1 cellular context compared by ENCODE assay signal in the genomic region with DNA sequence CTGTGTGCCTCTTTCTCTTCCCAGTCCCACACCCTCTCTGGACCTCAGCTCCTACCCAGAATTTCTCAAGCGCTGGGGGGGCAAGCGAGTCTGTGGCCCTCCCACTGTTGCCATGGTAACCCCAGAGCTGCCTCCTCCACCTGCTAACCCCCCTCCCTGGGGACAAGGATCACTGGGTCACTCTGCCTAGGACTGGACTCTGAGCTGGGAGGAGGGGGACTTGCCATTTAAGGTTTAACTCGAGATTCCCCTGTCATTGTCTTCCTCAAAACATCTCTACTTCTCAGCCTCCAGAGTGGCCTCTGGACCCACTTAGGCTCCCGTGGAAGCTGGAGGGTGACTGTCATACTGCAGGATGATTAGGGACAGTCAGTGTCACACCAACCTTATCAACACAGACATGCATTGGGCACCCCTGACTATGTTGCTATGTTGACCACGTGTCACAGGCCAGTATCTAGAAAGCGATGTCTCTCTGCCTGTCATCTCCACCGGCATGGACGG.
A peak's percentile ranks its signal among the peaks of the same experiment; 100 is the strongest.
TF ChIP-seq lines count a peak whose summit lies in the region.

No MANE protein-coding gene starts in this region.

TF ChIP-seq in HepG2, 621 proteins besides CTCF, POLR2A, EP300 and RAD21 (continued from another document and continues in another):
- no peak for TF ChIP-seq NFRKB (IDR thresholded peaks at IDR 0.05)
- no peak for TF ChIP-seq TAF15 (IDR thresholded peaks at IDR 0.05; ENCODE audit: low read depth, low read length, poor library complexity, severe bottlenecking)
- TF ChIP-seq TCF12 (IDR thresholded peaks at IDR 0.05), result no peak
- no peak for TF ChIP-seq TCF12 (CRISPR knock-in tag; IDR thresholded peaks at IDR 0.05)
- TF ChIP-seq BRD4 (CRISPR knock-in tag; IDR thresholded peaks at IDR 0.05), result no peak
- TF ChIP-seq DR1 (CRISPR knock-in tag; IDR thresholded peaks at IDR 0.05), result no peak
- TF ChIP-seq, protein P1, sequence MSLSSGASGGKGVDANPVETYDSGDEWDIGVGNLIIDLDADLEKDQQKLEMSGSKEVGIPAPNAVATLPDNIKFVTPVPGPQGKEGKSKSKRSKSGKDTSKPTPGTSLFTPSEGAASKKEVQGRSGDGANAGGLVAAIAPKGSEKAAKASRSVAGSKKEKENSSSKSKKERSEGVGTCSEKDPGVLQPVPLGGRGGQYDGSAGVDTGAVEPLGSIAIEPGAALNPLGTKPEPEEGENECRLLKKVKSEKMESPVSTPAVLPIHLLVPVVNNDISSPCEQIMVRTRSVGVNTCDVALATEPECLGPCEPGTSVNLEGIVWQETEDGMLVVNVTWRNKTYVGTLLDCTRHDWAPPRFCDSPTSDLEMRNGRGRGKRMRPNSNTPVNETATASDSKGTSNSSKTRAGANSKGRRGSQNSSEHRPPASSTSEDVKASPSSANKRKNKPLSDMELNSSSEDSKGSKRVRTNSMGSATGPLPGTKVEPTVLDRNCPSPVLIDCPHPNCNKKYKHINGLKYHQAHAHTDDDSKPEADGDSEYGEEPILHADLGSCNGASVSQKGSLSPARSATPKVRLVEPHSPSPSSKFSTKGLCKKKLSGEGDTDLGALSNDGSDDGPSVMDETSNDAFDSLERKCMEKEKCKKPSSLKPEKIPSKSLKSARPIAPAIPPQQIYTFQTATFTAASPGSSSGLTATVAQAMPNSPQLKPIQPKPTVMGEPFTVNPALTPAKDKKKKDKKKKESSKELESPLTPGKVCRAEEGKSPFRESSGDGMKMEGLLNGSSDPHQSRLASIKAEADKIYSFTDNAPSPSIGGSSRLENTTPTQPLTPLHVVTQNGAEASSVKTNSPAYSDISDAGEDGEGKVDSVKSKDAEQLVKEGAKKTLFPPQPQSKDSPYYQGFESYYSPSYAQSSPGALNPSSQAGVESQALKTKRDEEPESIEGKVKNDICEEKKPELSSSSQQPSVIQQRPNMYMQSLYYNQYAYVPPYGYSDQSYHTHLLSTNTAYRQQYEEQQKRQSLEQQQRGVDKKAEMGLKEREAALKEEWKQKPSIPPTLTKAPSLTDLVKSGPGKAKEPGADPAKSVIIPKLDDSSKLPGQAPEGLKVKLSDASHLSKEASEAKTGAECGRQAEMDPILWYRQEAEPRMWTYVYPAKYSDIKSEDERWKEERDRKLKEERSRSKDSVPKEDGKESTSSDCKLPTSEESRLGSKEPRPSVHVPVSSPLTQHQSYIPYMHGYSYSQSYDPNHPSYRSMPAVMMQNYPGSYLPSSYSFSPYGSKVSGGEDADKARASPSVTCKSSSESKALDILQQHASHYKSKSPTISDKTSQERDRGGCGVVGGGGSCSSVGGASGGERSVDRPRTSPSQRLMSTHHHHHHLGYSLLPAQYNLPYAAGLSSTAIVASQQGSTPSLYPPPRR (CRISPR knock-in tag; IDR thresholded peaks at IDR 0.05; ENCODE audit: borderline replicate concordance), result no peak
- peak; percentile 89 for TF ChIP-seq ZMYM3 (CRISPR knock-in tag; IDR thresholded peaks at IDR 0.05)
- no peak for TF ChIP-seq ZNF224 (CRISPR knock-in tag; IDR thresholded peaks at IDR 0.05)
- no peak for TF ChIP-seq ZBTB7B (CRISPR knock-in tag; IDR thresholded peaks at IDR 0.05)
- no peak for TF ChIP-seq ZNF484 (CRISPR knock-in tag; IDR thresholded peaks at IDR 0.05; ENCODE audit: borderline replicate concordance, low read depth)
- TF ChIP-seq ZNF331 (CRISPR knock-in tag; IDR thresholded peaks at IDR 0.05), result 0 out of 2 replicates have a peak, but pooled peaks have one; percentile 36
- TF ChIP-seq, protein P2, sequence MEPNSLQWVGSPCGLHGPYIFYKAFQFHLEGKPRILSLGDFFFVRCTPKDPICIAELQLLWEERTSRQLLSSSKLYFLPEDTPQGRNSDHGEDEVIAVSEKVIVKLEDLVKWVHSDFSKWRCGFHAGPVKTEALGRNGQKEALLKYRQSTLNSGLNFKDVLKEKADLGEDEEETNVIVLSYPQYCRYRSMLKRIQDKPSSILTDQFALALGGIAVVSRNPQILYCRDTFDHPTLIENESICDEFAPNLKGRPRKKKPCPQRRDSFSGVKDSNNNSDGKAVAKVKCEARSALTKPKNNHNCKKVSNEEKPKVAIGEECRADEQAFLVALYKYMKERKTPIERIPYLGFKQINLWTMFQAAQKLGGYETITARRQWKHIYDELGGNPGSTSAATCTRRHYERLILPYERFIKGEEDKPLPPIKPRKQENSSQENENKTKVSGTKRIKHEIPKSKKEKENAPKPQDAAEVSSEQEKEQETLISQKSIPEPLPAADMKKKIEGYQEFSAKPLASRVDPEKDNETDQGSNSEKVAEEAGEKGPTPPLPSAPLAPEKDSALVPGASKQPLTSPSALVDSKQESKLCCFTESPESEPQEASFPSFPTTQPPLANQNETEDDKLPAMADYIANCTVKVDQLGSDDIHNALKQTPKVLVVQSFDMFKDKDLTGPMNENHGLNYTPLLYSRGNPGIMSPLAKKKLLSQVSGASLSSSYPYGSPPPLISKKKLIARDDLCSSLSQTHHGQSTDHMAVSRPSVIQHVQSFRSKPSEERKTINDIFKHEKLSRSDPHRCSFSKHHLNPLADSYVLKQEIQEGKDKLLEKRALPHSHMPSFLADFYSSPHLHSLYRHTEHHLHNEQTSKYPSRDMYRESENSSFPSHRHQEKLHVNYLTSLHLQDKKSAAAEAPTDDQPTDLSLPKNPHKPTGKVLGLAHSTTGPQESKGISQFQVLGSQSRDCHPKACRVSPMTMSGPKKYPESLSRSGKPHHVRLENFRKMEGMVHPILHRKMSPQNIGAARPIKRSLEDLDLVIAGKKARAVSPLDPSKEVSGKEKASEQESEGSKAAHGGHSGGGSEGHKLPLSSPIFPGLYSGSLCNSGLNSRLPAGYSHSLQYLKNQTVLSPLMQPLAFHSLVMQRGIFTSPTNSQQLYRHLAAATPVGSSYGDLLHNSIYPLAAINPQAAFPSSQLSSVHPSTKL (CRISPR knock-in tag; IDR thresholded peaks at IDR 0.05), result peak; percentile 63
- TF ChIP-seq HNF4G (IDR thresholded peaks at IDR 0.05; ENCODE audit: borderline replicate concordance, low read depth, low read length), result peak; percentile 96
- peak; percentile 81; the same call in 1 of the 2 replicates for TF ChIP-seq HNF4G (CRISPR knock-in tag; IDR thresholded peaks at IDR 0.05; ENCODE audit: borderline replicate concordance, low read depth)
- TF ChIP-seq, protein P3, sequence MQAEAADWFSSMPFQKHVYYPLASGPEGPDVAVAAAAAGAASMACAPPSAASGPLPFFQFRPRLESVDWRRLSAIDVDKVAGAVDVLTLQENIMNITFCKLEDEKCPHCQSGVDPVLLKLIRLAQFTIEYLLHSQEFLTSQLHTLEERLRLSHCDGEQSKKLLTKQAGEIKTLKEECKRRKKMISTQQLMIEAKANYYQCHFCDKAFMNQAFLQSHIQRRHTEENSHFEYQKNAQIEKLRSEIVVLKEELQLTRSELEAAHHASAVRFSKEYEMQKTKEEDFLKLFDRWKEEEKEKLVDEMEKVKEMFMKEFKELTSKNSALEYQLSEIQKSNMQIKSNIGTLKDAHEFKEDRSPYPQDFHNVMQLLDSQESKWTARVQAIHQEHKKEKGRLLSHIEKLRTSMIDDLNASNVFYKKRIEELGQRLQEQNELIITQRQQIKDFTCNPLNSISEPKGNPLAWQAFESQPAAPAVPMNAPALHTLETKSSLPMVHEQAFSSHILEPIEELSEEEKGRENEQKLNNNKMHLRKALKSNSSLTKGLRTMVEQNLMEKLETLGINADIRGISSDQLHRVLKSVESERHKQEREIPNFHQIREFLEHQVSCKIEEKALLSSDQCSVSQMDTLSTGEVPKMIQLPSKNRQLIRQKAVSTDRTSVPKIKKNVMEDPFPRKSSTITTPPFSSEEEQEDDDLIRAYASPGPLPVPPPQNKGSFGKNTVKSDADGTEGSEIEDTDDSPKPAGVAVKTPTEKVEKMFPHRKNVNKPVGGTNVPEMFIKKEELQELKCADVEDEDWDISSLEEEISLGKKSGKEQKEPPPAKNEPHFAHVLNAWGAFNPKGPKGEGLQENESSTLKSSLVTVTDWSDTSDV (CRISPR knock-in tag; IDR thresholded peaks at IDR 0.05), result no peak
- no peak for TF ChIP-seq NFATC3 (CRISPR knock-in tag; IDR thresholded peaks at IDR 0.05)
- peak; percentile 18; the same call in 1 of the 2 replicates for TF ChIP-seq MED1 (CRISPR knock-in tag; IDR thresholded peaks at IDR 0.05)
- no peak for TF ChIP-seq ZNF720 (CRISPR knock-in tag; IDR thresholded peaks at IDR 0.05)
- peak; percentile 35 for TF ChIP-seq TEAD3 (CRISPR knock-in tag; optimal IDR thresholded peaks at IDR 0.05; ENCODE audit: borderline replicate concordance)
- TF ChIP-seq ZNF562 (CRISPR knock-in tag; IDR thresholded peaks at IDR 0.05; ENCODE audit: borderline replicate concordance), result no peak
- peak; percentile 92; the same call in 1 of the 2 replicates for TF ChIP-seq MAZ (IDR thresholded peaks at IDR 0.05; ENCODE audit: borderline replicate concordance, low read depth, low read length)
- TF ChIP-seq MAZ (CRISPR knock-in tag; IDR thresholded peaks at IDR 0.05; ENCODE audit: low read depth), result peak; percentile 56
- peak; percentile 44 for TF ChIP-seq PITX1 (CRISPR knock-in tag; IDR thresholded peaks at IDR 0.05)
- peak; percentile 88 for TF ChIP-seq KDM6A (CRISPR knock-in tag; IDR thresholded peaks at IDR 0.05; ENCODE audit: low read depth)
- TF ChIP-seq SIX4 (CRISPR knock-in tag; IDR thresholded peaks at IDR 0.05), result no peak
- TF ChIP-seq ZNF572 (CRISPR knock-in tag; IDR thresholded peaks at IDR 0.05), result peak; percentile 63; the same call in 1 of the 2 replicates
- TF ChIP-seq PPARG (CRISPR knock-in tag; conservative IDR thresholded peaks at IDR 0.05), result peak; percentile 75
- no peak; the same call in 1 of the 2 replicates for TF ChIP-seq ZBTB20 (CRISPR knock-in tag; IDR thresholded peaks at IDR 0.05; ENCODE audit: borderline replicate concordance, low read depth)
- TF ChIP-seq TGIF2 (CRISPR knock-in tag; IDR thresholded peaks at IDR 0.05), result peak; percentile 68; the same call in 1 of the 2 replicates
- TF ChIP-seq, protein P4, sequence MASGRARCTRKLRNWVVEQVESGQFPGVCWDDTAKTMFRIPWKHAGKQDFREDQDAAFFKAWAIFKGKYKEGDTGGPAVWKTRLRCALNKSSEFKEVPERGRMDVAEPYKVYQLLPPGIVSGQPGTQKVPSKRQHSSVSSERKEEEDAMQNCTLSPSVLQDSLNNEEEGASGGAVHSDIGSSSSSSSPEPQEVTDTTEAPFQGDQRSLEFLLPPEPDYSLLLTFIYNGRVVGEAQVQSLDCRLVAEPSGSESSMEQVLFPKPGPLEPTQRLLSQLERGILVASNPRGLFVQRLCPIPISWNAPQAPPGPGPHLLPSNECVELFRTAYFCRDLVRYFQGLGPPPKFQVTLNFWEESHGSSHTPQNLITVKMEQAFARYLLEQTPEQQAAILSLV (CRISPR knock-in tag; IDR thresholded peaks at IDR 0.05; ENCODE audit: borderline replicate concordance), result no peak; the same call in 1 of the 2 replicates
- TF ChIP-seq ZNF567 (CRISPR knock-in tag; IDR thresholded peaks at IDR 0.05; ENCODE audit: borderline replicate concordance), result no peak
- peak; percentile 79 for TF ChIP-seq RXRB (CRISPR knock-in tag; IDR thresholded peaks at IDR 0.05; ENCODE audit: borderline replicate concordance)
- TF ChIP-seq, protein P5, sequence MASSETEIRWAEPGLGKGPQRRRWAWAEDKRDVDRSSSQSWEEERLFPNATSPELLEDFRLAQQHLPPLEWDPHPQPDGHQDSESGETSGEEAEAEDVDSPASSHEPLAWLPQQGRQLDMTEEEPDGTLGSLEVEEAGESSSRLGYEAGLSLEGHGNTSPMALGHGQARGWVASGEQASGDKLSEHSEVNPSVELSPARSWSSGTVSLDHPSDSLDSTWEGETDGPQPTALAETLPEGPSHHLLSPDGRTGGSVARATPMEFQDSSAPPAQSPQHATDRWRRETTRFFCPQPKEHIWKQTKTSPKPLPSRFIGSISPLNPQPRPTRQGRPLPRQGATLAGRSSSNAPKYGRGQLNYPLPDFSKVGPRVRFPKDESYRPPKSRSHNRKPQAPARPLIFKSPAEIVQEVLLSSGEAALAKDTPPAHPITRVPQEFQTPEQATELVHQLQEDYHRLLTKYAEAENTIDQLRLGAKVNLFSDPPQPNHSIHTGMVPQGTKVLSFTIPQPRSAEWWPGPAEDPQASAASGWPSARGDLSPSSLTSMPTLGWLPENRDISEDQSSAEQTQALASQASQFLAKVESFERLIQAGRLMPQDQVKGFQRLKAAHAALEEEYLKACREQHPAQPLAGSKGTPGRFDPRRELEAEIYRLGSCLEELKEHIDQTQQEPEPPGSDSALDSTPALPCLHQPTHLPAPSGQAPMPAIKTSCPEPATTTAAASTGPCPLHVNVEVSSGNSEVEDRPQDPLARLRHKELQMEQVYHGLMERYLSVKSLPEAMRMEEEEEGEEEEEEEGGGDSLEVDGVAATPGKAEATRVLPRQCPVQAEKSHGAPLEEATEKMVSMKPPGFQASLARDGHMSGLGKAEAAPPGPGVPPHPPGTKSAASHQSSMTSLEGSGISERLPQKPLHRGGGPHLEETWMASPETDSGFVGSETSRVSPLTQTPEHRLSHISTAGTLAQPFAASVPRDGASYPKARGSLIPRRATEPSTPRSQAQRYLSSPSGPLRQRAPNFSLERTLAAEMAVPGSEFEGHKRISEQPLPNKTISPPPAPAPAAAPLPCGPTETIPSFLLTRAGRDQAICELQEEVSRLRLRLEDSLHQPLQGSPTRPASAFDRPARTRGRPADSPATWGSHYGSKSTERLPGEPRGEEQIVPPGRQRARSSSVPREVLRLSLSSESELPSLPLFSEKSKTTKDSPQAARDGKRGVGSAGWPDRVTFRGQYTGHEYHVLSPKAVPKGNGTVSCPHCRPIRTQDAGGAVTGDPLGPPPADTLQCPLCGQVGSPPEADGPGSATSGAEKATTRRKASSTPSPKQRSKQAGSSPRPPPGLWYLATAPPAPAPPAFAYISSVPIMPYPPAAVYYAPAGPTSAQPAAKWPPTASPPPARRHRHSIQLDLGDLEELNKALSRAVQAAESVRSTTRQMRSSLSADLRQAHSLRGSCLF (CRISPR knock-in tag; IDR thresholded peaks at IDR 0.05; ENCODE audit: borderline replicate concordance), result no peak
- no peak for TF ChIP-seq MAFG (CRISPR knock-in tag; IDR thresholded peaks at IDR 0.05)
- no peak for TF ChIP-seq ZSCAN29 (CRISPR knock-in tag; conservative IDR thresholded peaks at IDR 0.05)
- TF ChIP-seq, protein P6, sequence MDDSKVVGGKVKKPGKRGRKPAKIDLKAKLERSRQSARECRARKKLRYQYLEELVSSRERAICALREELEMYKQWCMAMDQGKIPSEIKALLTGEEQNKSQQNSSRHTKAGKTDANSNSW (CRISPR knock-in tag; IDR thresholded peaks at IDR 0.05; ENCODE audit: borderline replicate concordance), result no peak
- no peak for TF ChIP-seq MLLT10 (CRISPR knock-in tag; IDR thresholded peaks at IDR 0.05)
- TF ChIP-seq SALL1 (CRISPR knock-in tag; IDR thresholded peaks at IDR 0.05), result peak; percentile 78
- peak; percentile 48; the same call in 1 of the 2 replicates for TF ChIP-seq FOXK1 (CRISPR knock-in tag; IDR thresholded peaks at IDR 0.05; ENCODE audit: borderline replicate concordance, low read depth)
- TF ChIP-seq HMGA1 (CRISPR knock-in tag; conservative IDR thresholded peaks at IDR 0.05), result no peak
- TF ChIP-seq, protein P7, sequence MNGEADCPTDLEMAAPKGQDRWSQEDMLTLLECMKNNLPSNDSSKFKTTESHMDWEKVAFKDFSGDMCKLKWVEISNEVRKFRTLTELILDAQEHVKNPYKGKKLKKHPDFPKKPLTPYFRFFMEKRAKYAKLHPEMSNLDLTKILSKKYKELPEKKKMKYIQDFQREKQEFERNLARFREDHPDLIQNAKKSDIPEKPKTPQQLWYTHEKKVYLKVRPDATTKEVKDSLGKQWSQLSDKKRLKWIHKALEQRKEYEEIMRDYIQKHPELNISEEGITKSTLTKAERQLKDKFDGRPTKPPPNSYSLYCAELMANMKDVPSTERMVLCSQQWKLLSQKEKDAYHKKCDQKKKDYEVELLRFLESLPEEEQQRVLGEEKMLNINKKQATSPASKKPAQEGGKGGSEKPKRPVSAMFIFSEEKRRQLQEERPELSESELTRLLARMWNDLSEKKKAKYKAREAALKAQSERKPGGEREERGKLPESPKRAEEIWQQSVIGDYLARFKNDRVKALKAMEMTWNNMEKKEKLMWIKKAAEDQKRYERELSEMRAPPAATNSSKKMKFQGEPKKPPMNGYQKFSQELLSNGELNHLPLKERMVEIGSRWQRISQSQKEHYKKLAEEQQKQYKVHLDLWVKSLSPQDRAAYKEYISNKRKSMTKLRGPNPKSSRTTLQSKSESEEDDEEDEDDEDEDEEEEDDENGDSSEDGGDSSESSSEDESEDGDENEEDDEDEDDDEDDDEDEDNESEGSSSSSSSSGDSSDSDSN (CRISPR knock-in tag; IDR thresholded peaks at IDR 0.05), result no peak
